ENCODE assay signal across 1 cellular context in the genomic region with DNA sequence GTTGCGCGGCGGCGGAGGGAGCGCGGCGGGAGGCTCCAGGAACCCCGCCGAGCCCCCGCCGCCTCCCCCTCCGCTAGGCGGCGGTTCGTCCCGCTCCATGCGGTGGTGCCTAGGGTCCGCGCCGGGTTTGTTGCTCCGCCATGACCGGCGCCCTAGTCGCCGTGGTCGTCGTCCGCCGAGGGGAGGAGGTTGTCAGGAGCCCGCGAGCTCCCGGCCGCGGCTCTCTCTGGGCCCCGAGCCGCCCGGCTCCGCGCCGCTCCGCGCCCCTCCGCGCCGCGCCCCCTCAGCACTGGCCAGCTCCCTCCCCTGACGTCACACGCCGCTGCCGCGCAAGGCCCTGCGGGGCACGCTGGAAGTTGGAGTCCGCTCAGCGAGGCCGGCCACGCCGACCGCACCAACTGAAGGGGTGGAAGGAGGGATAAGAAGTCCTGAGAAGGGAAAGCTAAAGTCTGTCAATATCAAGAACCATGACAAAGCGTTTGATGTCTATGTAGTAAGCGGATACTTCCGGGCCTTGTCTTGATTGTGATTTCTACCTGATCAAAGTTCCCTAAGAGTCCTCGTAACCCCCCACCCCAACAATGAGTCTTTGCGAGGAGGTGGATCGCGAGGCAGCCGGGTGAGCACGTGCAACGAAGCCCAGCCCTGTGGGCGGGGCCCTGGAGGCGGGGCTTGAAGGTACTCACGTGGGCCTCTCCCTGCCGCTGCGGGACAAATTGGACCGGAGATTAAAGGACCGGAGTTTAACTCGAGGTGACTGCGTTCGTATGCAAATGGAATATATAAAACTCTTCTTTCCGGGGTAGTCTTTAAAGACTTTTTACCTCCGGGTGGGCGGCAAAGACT.
A peak's percentile ranks its signal among the peaks of the same experiment; 100 is the strongest.
TF ChIP-seq lines count a peak whose summit lies in the region.

A gene (minus strand): TSS at position 291 of the 846 bp plus-strand sequence.

TF ChIP-seq in HepG2, 621 proteins besides CTCF, POLR2A, EP300 and RAD21 (continued from another document and continues in another):
- TF ChIP-seq BHLHE40 (IDR thresholded peaks at IDR 0.05; ENCODE audit: low read length): peak; percentile 98
- TF ChIP-seq ZEB1 (IDR thresholded peaks at IDR 0.05; ENCODE audit: insufficient replicate concordance, low read depth): peak; percentile 72
- TF ChIP-seq ZNF33B (CRISPR knock-in tag; IDR thresholded peaks at IDR 0.05): no peak
- TF ChIP-seq ZNF768 (CRISPR knock-in tag; IDR thresholded peaks at IDR 0.05): no peak
- TF ChIP-seq ZNF652 (CRISPR knock-in tag; IDR thresholded peaks at IDR 0.05; ENCODE audit: borderline replicate concordance, low read depth): no peak
- peak; percentile 99 for TF ChIP-seq FOXK2 (IDR thresholded peaks at IDR 0.05)
- TF ChIP-seq, protein P1, sequence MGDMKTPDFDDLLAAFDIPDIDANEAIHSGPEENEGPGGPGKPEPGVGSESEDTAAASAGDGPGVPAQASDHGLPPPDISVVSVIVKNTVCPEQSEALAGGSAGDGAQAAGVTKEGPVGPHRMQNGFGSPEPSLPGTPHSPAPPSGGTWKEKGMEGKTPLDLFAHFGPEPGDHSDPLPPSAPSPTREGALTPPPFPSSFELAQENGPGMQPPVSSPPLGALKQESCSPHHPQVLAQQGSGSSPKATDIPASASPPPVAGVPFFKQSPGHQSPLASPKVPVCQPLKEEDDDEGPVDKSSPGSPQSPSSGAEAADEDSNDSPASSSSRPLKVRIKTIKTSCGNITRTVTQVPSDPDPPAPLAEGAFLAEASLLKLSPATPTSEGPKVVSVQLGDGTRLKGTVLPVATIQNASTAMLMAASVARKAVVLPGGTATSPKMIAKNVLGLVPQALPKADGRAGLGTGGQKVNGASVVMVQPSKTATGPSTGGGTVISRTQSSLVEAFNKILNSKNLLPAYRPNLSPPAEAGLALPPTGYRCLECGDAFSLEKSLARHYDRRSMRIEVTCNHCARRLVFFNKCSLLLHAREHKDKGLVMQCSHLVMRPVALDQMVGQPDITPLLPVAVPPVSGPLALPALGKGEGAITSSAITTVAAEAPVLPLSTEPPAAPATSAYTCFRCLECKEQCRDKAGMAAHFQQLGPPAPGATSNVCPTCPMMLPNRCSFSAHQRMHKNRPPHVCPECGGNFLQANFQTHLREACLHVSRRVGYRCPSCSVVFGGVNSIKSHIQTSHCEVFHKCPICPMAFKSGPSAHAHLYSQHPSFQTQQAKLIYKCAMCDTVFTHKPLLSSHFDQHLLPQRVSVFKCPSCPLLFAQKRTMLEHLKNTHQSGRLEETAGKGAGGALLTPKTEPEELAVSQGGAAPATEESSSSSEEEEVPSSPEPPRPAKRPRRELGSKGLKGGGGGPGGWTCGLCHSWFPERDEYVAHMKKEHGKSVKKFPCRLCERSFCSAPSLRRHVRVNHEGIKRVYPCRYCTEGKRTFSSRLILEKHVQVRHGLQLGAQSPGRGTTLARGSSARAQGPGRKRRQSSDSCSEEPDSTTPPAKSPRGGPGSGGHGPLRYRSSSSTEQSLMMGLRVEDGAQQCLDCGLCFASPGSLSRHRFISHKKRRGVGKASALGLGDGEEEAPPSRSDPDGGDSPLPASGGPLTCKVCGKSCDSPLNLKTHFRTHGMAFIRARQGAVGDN (CRISPR knock-in tag; IDR thresholded peaks at IDR 0.05): peak; percentile 58; the same call in 1 of the 2 replicates
- TF ChIP-seq, protein P2, sequence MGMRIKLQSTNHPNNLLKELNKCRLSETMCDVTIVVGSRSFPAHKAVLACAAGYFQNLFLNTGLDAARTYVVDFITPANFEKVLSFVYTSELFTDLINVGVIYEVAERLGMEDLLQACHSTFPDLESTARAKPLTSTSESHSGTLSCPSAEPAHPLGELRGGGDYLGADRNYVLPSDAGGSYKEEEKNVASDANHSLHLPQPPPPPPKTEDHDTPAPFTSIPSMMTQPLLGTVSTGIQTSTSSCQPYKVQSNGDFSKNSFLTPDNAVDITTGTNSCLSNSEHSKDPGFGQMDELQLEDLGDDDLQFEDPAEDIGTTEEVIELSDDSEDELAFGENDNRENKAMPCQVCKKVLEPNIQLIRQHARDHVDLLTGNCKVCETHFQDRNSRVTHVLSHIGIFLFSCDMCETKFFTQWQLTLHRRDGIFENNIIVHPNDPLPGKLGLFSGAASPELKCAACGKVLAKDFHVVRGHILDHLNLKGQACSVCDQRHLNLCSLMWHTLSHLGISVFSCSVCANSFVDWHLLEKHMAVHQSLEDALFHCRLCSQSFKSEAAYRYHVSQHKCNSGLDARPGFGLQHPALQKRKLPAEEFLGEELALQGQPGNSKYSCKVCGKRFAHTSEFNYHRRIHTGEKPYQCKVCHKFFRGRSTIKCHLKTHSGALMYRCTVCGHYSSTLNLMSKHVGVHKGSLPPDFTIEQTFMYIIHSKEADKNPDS (CRISPR knock-in tag; IDR thresholded peaks at IDR 0.05): no peak
- TF ChIP-seq SOX13 (IDR thresholded peaks at IDR 0.05): no peak
- TF ChIP-seq SOX13 (CRISPR knock-in tag; conservative IDR thresholded peaks at IDR 0.05 in 1 of 2, IDR thresholded peaks at IDR 0.05 in 1 of 2): no peak
- TF ChIP-seq NKX3-1 (CRISPR knock-in tag; IDR thresholded peaks at IDR 0.05): 0 out of 2 replicates have a peak, but pooled peaks have one; percentile 52
- TF ChIP-seq, protein P3, sequence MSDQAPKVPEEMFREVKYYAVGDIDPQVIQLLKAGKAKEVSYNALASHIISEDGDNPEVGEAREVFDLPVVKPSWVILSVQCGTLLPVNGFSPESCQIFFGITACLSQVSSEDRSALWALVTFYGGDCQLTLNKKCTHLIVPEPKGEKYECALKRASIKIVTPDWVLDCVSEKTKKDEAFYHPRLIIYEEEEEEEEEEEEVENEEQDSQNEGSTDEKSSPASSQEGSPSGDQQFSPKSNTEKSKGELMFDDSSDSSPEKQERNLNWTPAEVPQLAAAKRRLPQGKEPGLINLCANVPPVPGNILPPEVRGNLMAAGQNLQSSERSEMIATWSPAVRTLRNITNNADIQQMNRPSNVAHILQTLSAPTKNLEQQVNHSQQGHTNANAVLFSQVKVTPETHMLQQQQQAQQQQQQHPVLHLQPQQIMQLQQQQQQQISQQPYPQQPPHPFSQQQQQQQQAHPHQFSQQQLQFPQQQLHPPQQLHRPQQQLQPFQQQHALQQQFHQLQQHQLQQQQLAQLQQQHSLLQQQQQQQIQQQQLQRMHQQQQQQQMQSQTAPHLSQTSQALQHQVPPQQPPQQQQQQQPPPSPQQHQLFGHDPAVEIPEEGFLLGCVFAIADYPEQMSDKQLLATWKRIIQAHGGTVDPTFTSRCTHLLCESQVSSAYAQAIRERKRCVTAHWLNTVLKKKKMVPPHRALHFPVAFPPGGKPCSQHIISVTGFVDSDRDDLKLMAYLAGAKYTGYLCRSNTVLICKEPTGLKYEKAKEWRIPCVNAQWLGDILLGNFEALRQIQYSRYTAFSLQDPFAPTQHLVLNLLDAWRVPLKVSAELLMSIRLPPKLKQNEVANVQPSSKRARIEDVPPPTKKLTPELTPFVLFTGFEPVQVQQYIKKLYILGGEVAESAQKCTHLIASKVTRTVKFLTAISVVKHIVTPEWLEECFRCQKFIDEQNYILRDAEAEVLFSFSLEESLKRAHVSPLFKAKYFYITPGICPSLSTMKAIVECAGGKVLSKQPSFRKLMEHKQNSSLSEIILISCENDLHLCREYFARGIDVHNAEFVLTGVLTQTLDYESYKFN (CRISPR knock-in tag; conservative IDR thresholded peaks at IDR 0.05): no peak
- TF ChIP-seq PAF1 (CRISPR knock-in tag; IDR thresholded peaks at IDR 0.05): no peak
- no peak; the same call in 1 of the 2 replicates for TF ChIP-seq PHF20 (CRISPR knock-in tag; IDR thresholded peaks at IDR 0.05)
- no peak for TF ChIP-seq NR2F1 (CRISPR knock-in tag; IDR thresholded peaks at IDR 0.05)
- TF ChIP-seq, protein P4, sequence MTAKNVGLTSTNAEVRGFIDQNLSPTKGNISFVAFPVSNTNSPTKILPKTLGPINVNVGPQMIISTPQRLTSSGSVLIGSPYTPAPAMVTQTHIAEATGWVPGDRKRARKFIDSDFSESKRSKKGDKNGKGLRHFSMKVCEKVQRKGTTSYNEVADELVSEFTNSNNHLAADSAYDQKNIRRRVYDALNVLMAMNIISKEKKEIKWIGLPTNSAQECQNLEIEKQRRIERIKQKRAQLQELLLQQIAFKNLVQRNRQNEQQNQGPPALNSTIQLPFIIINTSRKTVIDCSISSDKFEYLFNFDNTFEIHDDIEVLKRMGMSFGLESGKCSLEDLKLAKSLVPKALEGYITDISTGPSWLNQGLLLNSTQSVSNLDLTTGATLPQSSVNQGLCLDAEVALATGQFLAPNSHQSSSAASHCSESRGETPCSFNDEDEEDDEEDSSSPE (CRISPR knock-in tag; IDR thresholded peaks at IDR 0.05): peak; percentile 79
- peak; percentile 40; the same call in 1 of the 2 replicates for TF ChIP-seq SRY (CRISPR knock-in tag; IDR thresholded peaks at IDR 0.05)
- TF ChIP-seq SNRNP70 (IDR thresholded peaks at IDR 0.05; ENCODE audit: low read depth, low read length): no peak
- 0 out of 2 replicates have a peak, but pooled peaks have one; percentile 61 for TF ChIP-seq CHD2 (IDR thresholded peaks at IDR 0.05; ENCODE audit: low read depth, low read length)
- peak; percentile 51; the same call in 1 of the 2 replicates for TF ChIP-seq ZBTB21 (CRISPR knock-in tag; IDR thresholded peaks at IDR 0.05)
- no peak; the same call in 1 of the 2 replicates for TF ChIP-seq MTA1 (CRISPR knock-in tag; IDR thresholded peaks at IDR 0.05; ENCODE audit: borderline replicate concordance)
- TF ChIP-seq, protein P5, sequence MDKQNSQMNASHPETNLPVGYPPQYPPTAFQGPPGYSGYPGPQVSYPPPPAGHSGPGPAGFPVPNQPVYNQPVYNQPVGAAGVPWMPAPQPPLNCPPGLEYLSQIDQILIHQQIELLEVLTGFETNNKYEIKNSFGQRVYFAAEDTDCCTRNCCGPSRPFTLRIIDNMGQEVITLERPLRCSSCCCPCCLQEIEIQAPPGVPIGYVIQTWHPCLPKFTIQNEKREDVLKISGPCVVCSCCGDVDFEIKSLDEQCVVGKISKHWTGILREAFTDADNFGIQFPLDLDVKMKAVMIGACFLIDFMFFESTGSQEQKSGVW (CRISPR knock-in tag; IDR thresholded peaks at IDR 0.05; ENCODE audit: borderline replicate concordance): no peak
- TF ChIP-seq KLF16 (CRISPR knock-in tag; IDR thresholded peaks at IDR 0.05): peak in 1 of 2 experiments; percentile 55; a peak in 2 of 4 replicates
- TF ChIP-seq FOXP1 (IDR thresholded peaks at IDR 0.05): no peak
- no peak for TF ChIP-seq FOXP1 (CRISPR knock-in tag; IDR thresholded peaks at IDR 0.05)
- 0 out of 2 replicates have a peak, but pooled peaks have one; percentile 16 for TF ChIP-seq NCOA2 (CRISPR knock-in tag; IDR thresholded peaks at IDR 0.05)
- peak; percentile 54 for TF ChIP-seq TBL1XR1 (IDR thresholded peaks at IDR 0.05; ENCODE audit: borderline replicate concordance, low read length, partially characterized antibody)
- no peak for TF ChIP-seq MAFG (CRISPR knock-in tag; IDR thresholded peaks at IDR 0.05)
- no peak for TF ChIP-seq ZBTB1 (CRISPR knock-in tag; IDR thresholded peaks at IDR 0.05; ENCODE audit: borderline replicate concordance)
- peak; percentile 65 for TF ChIP-seq PITX1 (CRISPR knock-in tag; IDR thresholded peaks at IDR 0.05)
- peak; percentile 55; the same call in 1 of the 2 replicates for TF ChIP-seq NFIC (IDR thresholded peaks at IDR 0.05; ENCODE audit: low read length)
- no peak for TF ChIP-seq ZFP36L2 (CRISPR knock-in tag; IDR thresholded peaks at IDR 0.05)
- TF ChIP-seq SOX6 (IDR thresholded peaks at IDR 0.05): no peak
- TF ChIP-seq SOX6 (CRISPR knock-in tag; IDR thresholded peaks at IDR 0.05): peak; percentile 58; the same call in 1 of the 2 replicates
- TF ChIP-seq, protein P6, sequence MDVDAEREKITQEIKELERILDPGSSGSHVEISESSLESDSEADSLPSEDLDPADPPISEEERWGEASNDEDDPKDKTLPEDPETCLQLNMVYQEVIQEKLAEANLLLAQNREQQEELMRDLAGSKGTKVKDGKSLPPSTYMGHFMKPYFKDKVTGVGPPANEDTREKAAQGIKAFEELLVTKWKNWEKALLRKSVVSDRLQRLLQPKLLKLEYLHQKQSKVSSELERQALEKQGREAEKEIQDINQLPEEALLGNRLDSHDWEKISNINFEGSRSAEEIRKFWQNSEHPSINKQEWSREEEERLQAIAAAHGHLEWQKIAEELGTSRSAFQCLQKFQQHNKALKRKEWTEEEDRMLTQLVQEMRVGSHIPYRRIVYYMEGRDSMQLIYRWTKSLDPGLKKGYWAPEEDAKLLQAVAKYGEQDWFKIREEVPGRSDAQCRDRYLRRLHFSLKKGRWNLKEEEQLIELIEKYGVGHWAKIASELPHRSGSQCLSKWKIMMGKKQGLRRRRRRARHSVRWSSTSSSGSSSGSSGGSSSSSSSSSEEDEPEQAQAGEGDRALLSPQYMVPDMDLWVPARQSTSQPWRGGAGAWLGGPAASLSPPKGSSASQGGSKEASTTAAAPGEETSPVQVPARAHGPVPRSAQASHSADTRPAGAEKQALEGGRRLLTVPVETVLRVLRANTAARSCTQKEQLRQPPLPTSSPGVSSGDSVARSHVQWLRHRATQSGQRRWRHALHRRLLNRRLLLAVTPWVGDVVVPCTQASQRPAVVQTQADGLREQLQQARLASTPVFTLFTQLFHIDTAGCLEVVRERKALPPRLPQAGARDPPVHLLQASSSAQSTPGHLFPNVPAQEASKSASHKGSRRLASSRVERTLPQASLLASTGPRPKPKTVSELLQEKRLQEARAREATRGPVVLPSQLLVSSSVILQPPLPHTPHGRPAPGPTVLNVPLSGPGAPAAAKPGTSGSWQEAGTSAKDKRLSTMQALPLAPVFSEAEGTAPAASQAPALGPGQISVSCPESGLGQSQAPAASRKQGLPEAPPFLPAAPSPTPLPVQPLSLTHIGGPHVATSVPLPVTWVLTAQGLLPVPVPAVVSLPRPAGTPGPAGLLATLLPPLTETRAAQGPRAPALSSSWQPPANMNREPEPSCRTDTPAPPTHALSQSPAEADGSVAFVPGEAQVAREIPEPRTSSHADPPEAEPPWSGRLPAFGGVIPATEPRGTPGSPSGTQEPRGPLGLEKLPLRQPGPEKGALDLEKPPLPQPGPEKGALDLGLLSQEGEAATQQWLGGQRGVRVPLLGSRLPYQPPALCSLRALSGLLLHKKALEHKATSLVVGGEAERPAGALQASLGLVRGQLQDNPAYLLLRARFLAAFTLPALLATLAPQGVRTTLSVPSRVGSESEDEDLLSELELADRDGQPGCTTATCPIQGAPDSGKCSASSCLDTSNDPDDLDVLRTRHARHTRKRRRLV (CRISPR knock-in tag; IDR thresholded peaks at IDR 0.05): peak; percentile 73; the same call in 1 of the 2 replicates
- TF ChIP-seq, protein P7, sequence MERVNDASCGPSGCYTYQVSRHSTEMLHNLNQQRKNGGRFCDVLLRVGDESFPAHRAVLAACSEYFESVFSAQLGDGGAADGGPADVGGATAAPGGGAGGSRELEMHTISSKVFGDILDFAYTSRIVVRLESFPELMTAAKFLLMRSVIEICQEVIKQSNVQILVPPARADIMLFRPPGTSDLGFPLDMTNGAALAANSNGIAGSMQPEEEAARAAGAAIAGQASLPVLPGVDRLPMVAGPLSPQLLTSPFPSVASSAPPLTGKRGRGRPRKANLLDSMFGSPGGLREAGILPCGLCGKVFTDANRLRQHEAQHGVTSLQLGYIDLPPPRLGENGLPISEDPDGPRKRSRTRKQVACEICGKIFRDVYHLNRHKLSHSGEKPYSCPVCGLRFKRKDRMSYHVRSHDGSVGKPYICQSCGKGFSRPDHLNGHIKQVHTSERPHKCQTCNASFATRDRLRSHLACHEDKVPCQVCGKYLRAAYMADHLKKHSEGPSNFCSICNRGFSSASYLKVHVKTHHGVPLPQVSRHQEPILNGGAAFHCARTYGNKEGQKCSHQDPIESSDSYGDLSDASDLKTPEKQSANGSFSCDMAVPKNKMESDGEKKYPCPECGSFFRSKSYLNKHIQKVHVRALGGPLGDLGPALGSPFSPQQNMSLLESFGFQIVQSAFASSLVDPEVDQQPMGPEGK (CRISPR knock-in tag; IDR thresholded peaks at IDR 0.05): peak; percentile 58; the same call in 1 of the 2 replicates
- TF ChIP-seq RFXAP (CRISPR knock-in tag; IDR thresholded peaks at IDR 0.05; ENCODE audit: borderline replicate concordance): peak; percentile 59; the same call in 1 of the 2 replicates
- TF ChIP-seq ZBTB7B (CRISPR knock-in tag; IDR thresholded peaks at IDR 0.05): no peak
